Comparison of ENCODE assay signal across 10 cellular contexts in genomic region chr1:59355361-59355760, GRCh38. TPM values are rescaled to one million over a fixed set of nuclear protein-coding genes. Genes with fewer than 3 reads are reported as not detected.
DNase-seq lines count a peak whose midpoint lies in the region; ATAC-seq and TF ChIP-seq lines count a peak whose summit lies in the region.
"Had no signal": no experiment of that assay in that cellular context is flagged by ENCODE, and none has a peak within 500 bp of the region (broad histone marks: within the 10 kb centered on the region; RNA-seq: fewer than 3 reads in every experiment).

No MANE protein-coding gene starts in this region.

- H3K9me3 Mint-ChIP-seq in type B pancreatic cell, result no peaks in the 10 kb centered on the region
- no peaks in the 10 kb centered on the region for H3K9me3 Mint-ChIP-seq in immature natural killer cell

- ATAC-seq in GM19043 (IDR thresholded peaks at IDR 0.05; ENCODE audit: low read depth, unreplicated experiment) (peak; percentile 60), HG02981 (IDR thresholded peaks at IDR 0.05; ENCODE audit: unreplicated experiment) (peak; percentile 66)

- no peak overlapping the region for H3K4me3 Mint-ChIP-seq in type B pancreatic cell
- H3K4me3 Mint-ChIP-seq in immature natural killer cell, result no peak overlapping the region
- H3K4me3 Mint-ChIP-seq: CD14-positive monocyte had no signal

- TF ChIP-seq CTCF in fibroblast of villous mesenchyme (IDR thresholded peaks at IDR 0.05; ENCODE audit: insufficient read depth, low read depth, low read length) (no peak), GM13977 (IDR thresholded peaks at IDR 0.05; ENCODE audit: extremely low read depth, insufficient read depth, missing control alignments) (no peak), type B pancreatic cell (conservative IDR thresholded peaks at IDR 0.05) (no peak)

- H3K36me3 Mint-ChIP-seq in type B pancreatic cell, result no peaks in the 10 kb centered on the region
- peaks cover 3 to 21% (median 17%) of the 10 kb centered on the region in 3 donors for H3K36me3 Mint-ChIP-seq in immature natural killer cell

- H3K4me1 Mint-ChIP-seq in type B pancreatic cell (ENCODE audit: unreplicated experiment) (peaks cover 38% of the 10 kb centered on the region), immature natural killer cell (peaks cover 0 to 2% of the 10 kb centered on the region in 2 donors)

- H3K27me3 Mint-ChIP-seq in type B pancreatic cell (no peaks in the 10 kb centered on the region), immature natural killer cell (ENCODE audit: low read depth in 3 of 3) (peaks cover 0 to 2% (median 0%) of the 10 kb centered on the region in 3 donors)

- no peak overlapping the region for H3K4me3 ChIP-seq in fibroblast of villous mesenchyme (ENCODE audit: low read depth, low read length)
- H3K4me3 ChIP-seq: SJCRH30 had no signal

- DNase-seq in Caki2 (ENCODE audit: low read depth) (peak; percentile 25), fibroblast of villous mesenchyme (ENCODE audit: low read depth) (peak; percentile 49), GM13977 (ENCODE audit: low spot score) (no peak), type B pancreatic cell (ENCODE audit: extremely low spot score, unreplicated experiment) (no peak), NOMO-1 (lab: John Stamatoyannopoulos, UW; ENCODE audit: unreplicated experiment in 2 of 2) (no peak), immature natural killer cell (no peak)
- DNase-seq: SJCRH30 had no signal

- H3K27ac Mint-ChIP-seq in type B pancreatic cell (no peak overlapping the region), immature natural killer cell (no peak overlapping the region)
- H3K27ac Mint-ChIP-seq: CD14-positive monocyte had no signal

- in situ Hi-C loops in Caki2 (cut with HindIII; ENCODE audit: low pct_unique_long_range_greater_than_20kb, low sequenced_read_pairs) (no loop called here), GM13977 (cut with MboI; ENCODE audit: low pct_unique_long_range_greater_than_20kb, low sequenced_read_pairs, unreplicated experiment) (no loop called here)

RNA-seq across cellular contexts. Expression of gene FGGY, which starts 58.5 kb away (rescaled TPM):
- 18.8 and 26.2 TPM in 2 replicates for total RNA-seq in Caki2 (2014; rRNA removed; shearing (Covaris generic); ENCODE audit: low replicate concordance)
- 11.7 and 13.2 TPM in 2 replicates for total RNA-seq in fibroblast of villous mesenchyme
- 12.6 and 18.8 TPM in 2 replicates for total RNA-seq in type B pancreatic cell (ENCODE audit: low replicate concordance)
- 1 to 10 TPM; 4.0 to 8.4 (median 5.1) TPM for polyA plus RNA-seq in immature natural killer cell

Comparison
In these comparisons a context has a peak if more than half of its experiments do, and no peak if none do; other contexts are left out.
1. DNase-seq: peak in Caki2 (single experiment) and fibroblast of villous mesenchyme (single experiment); none in GM13977 (single experiment), type B pancreatic cell (single experiment), NOMO-1 (0 of 2) and immature natural killer cell (0 of 3).